ENCODE assay signal across 8 cellular contexts in the genomic region with DNA sequence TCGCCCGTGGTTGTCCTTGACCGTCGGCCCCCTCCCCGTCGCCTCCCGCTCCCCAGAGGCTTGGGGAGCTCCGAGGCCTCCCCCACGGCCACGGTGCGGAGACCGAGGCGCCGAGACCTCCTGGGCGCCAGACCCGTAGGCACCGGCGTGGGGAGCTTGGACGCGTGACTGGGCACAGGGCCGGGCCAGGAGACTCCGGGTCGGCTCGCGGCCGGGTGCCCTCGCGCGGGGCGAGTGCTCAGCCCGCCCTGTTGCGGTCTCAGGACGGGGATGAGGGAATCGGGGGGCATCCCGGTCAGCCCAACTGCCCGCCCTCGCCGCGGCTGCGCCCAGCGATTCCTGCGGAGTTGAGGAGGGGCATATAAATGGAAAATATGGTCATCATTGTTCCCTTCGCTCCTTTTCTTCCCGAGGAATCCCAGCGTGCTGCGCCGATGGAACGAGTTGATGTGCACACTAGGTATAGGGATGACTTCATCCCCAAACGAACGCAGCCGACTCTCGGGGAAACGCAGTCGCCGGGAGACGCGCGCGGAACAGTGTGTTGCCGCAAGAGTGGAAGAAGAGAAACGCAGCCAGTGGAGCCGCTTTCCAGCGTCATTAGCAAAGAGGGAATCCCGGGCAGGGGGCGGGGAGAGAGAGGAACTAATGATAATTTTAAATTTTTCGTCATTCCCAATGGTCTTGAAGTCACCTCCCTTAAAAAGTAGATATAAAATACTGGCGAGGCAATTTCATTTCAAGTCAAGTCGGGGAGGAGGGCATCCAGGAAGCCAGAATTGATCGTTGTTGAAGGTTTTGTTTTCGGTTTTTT. TPM values are rescaled to one million over a fixed set of nuclear protein-coding genes. Genes with fewer than 3 reads are reported as not detected.
A peak's percentile ranks its signal among the peaks of the same experiment; 100 is the strongest.
DNase-seq lines count a peak whose midpoint lies in the region; ATAC-seq and TF ChIP-seq lines count a peak whose summit lies in the region.

No MANE protein-coding gene starts in this region.

- WGBS in body of pancreas, 2 donors, result 2 to 4% methylated on average over 29 to 70 of the region's 70 CpGs
- no CpG with 5 or more reads among the region's 70 CpGs for WGBS in iPS DF 6.9 (ENCODE audit: insufficient coverage, insufficient read length)

- no peaks in the 10 kb centered on the region for H3K9me3 ChIP-seq in Peyer's patch
- H3K9me3 ChIP-seq in body of pancreas, result no peaks in the 10 kb centered on the region
- H3K9me3 ChIP-seq in iPS DF 6.9 (ENCODE audit: control insufficient read depth, insufficient read depth, low read length), result no peaks in the 10 kb centered on the region

- H3K4me3 ChIP-seq in Peyer's patch (peak overlapping the region; percentile 78 to 95 (median 86)), body of pancreas (peak overlapping the region; percentile 32 to 78), iPS DF 6.9 (ENCODE audit: low read length) (peak overlapping the region; percentile 86)

- H3K27me3 ChIP-seq in Peyer's patch (no peaks in the 10 kb centered on the region), body of pancreas (no peaks in the 10 kb centered on the region), iPS DF 6.9 (ENCODE audit: control insufficient read depth, insufficient read depth, low read length) (no peaks in the 10 kb centered on the region)

- DNase-seq in NCI-H1436 (lab: John Stamatoyannopoulos, UW) (peak; percentile 58), NCI-H1436 treated with DMSO at 0.1 percent for 48 hours (lab: John Stamatoyannopoulos, UW) (no peak), Peyer's patch (peak; percentile 43 to 70 (median 68)), body of pancreas (peak; percentile 73 to 77 (median 76)), iPS DF 6.9 (ENCODE audit: low read depth, low spot score) (no peak), putamen (ENCODE audit: low spot score) (peak; percentile 63)

- TF ChIP-seq POLR2A in Peyer's patch (IDR thresholded peaks at IDR 0.05), result no peak
- peak; percentile 64 to 90 (median 83) for TF ChIP-seq POLR2A in body of pancreas (IDR thresholded peaks at IDR 0.05)

- peak; percentile 25 for ATAC-seq in HG03354 (IDR thresholded peaks at IDR 0.05; ENCODE audit: poor library complexity, severe bottlenecking, unreplicated experiment)
- ATAC-seq in body of pancreas, result peak; percentile 61
- no peak for ATAC-seq in GM21423 (IDR thresholded peaks at IDR 0.05; ENCODE audit: unreplicated experiment)

- H3K36me3 ChIP-seq in Peyer's patch, result no peaks in the 10 kb centered on the region
- H3K36me3 ChIP-seq in body of pancreas (replicated peaks in 1 of 2; ENCODE audit: insufficient read depth in 1 of 2, low read depth in 2 of 2), result no peaks in the 10 kb centered on the region
- no peaks in the 10 kb centered on the region for H3K36me3 ChIP-seq in iPS DF 6.9 (ENCODE audit: control insufficient read depth, insufficient read depth, low read length)

- H3K4me1 ChIP-seq in Peyer's patch (peaks cover 0 to 9% (median 0%) of the 10 kb centered on the region in 4 donors), body of pancreas (peaks cover 33% of the 10 kb centered on the region), iPS DF 6.9 (ENCODE audit: control insufficient read depth, insufficient read depth, low read length) (no peaks in the 10 kb centered on the region)

- TF ChIP-seq CTCF in Peyer's patch (IDR thresholded peaks at IDR 0.05) (no peak), body of pancreas (IDR thresholded peaks at IDR 0.05) (no peak)

- H3K27ac ChIP-seq in Peyer's patch (peak overlapping the region; percentile 79 to 93 (median 84)), body of pancreas (peak overlapping the region; percentile 86 to 97 (median 94)), iPS DF 6.9 (ENCODE audit: low read length) (no peak overlapping the region)

- intact Hi-C loops in body of pancreas (cut with DNase I), result loop anchor here (10.0 kb wide), 1 partner anchor 111 kb away; no protein-coding TSS in a partner anchor

RNA-seq across cellular contexts. Expression of a gene that starts 0.7 kb away (rescaled TPM):
- total RNA-seq in Peyer's patch (10 to 100 TPM in 3 of 4 donors, 1 to 10 TPM in 1; 7.6 to 51.2 (median 16.5) TPM), body of pancreas (10 to 100 TPM; 21.1 to 28.8 TPM)

Comparison
In these comparisons a context has a peak if more than half of its experiments do, and no peak if none do; other contexts are left out.
1. DNase-seq: peak in NCI-H1436 (single experiment), Peyer's patch (3 of 3), body of pancreas (4 of 4) and putamen (single experiment); none in NCI-H1436 treated with DMSO at 0.1 percent for 48 hours (single experiment) and iPS DF 6.9 (single experiment).
2. POLR2A ChIP-seq: peak in body of pancreas (3 of 3); none in Peyer's patch (0 of 2).
3. Peak in every context shown above with its lines, with median percentiles within 50 percentile points of each other: H3K4me3 ChIP-seq.